Comparison of ENCODE assay signal across 8 cellular contexts in genomic region chr16:89815639-89816348, GRCh38. TPM values are rescaled to one million over a fixed set of nuclear protein-coding genes. Genes with fewer than 3 reads are reported as not detected.
DNase-seq lines count a peak whose midpoint lies in the region; ATAC-seq and TF ChIP-seq lines count a peak whose summit lies in the region.

No MANE protein-coding gene starts in this region.

- peaks cover 28% of the 10 kb centered on the region for H3K36me3 Mint-ChIP-seq in activated T-helper 17 cell treated with anti-CD3 and anti-CD28 coated beads, Interleukin-2, amount 50 U/mL, for 72 hours (ENCODE audit: low read depth)
- no peaks in the 10 kb centered on the region for H3K36me3 Mint-ChIP-seq in immature natural killer cell

- H3K36me3 ChIP-seq in HUES48 (ENCODE audit: control insufficient read depth, insufficient read depth, low read length) (peaks cover 24% of the 10 kb centered on the region), tibial nerve (no peaks in the 10 kb centered on the region), adrenal gland (replicated peaks in 1 of 2) (no peaks in the 10 kb centered on the region)

- H3K4me3 ChIP-seq in HUES48 (ENCODE audit: low read depth, low read length): peak overlapping the region; percentile 92
- peak overlapping the region; percentile 28 to 90 (median 54) for H3K4me3 ChIP-seq in tibial nerve
- H3K4me3 ChIP-seq in adrenal gland: peak overlapping the region in 2 of 4 donors; percentile 75

- no peak for TF ChIP-seq EP300 in tibial nerve (IDR thresholded peaks at IDR 0.05)

- H3K4me3 Mint-ChIP-seq in activated T-helper 17 cell treated with anti-CD3 and anti-CD28 coated beads, Interleukin-2, amount 50 U/mL, for 72 hours: peak overlapping the region; percentile 66
- peak overlapping the region; percentile 74 to 83 (median 78) for H3K4me3 Mint-ChIP-seq in immature natural killer cell

- intact Hi-C loops in adrenal gland (cut with DNase I): no loop called here

- DNase-seq in EL (peak; percentile 20), immature natural killer cell (no peak), tibial nerve (ENCODE audit: low spot score in 2 of 2) (no peak), NCI-H187 (lab: John Stamatoyannopoulos, UW) (no peak), adrenal gland (no peak)

- no peak overlapping the region for H3K27ac Mint-ChIP-seq in activated T-helper 17 cell treated with anti-CD3 and anti-CD28 coated beads, Interleukin-2, amount 50 U/mL, for 72 hours
- peak overlapping the region in 1 of 6 donors; percentile 20 for H3K27ac Mint-ChIP-seq in immature natural killer cell

- H3K4me1 Mint-ChIP-seq in activated T-helper 17 cell treated with anti-CD3 and anti-CD28 coated beads, Interleukin-2, amount 50 U/mL, for 72 hours: peaks cover 23% of the 10 kb centered on the region
- peaks cover 25 to 29% of the 10 kb centered on the region in 2 donors for H3K4me1 Mint-ChIP-seq in immature natural killer cell

- ATAC-seq in GM21367 (IDR thresholded peaks at IDR 0.05; ENCODE audit: unreplicated experiment): peak; percentile 12
- ATAC-seq in activated T-helper 17 cell treated with anti-CD3 and anti-CD28 coated beads, Interleukin-2, amount 50 U/mL, for 72 hours (replicated peaks): peak; percentile 25

- H3K27me3 ChIP-seq in HUES48 (ENCODE audit: control insufficient read depth, insufficient read depth, low read length): no peaks in the 10 kb centered on the region
- H3K27me3 ChIP-seq in tibial nerve: no peaks in the 10 kb centered on the region
- no peaks in the 10 kb centered on the region for H3K27me3 ChIP-seq in adrenal gland

- no peaks in the 10 kb centered on the region for H3K9me3 ChIP-seq in HUES48 (ENCODE audit: control insufficient read depth, insufficient read depth, low read length)
- no peaks in the 10 kb centered on the region for H3K9me3 ChIP-seq in tibial nerve
- H3K9me3 ChIP-seq in adrenal gland (replicated peaks in 1 of 3): no peaks in the 10 kb centered on the region

- 8 to 15% methylated on average over 35 to 43 of the region's 65 CpGs for WGBS in tibial nerve, 2 donors
- WGBS in adrenal gland, 4 donors: 9 to 21% (median 12%) methylated on average over 29 to 65 of the region's 65 CpGs

- no peaks in the 10 kb centered on the region for H3K4me1 ChIP-seq in HUES48 (ENCODE audit: control insufficient read depth, insufficient read depth, low read length)
- peaks cover 0 to 13% (median 6%) of the 10 kb centered on the region in 4 donors for H3K4me1 ChIP-seq in tibial nerve
- H3K4me1 ChIP-seq in adrenal gland (replicated peaks in 1 of 2): peaks cover 0 to 15% of the 10 kb centered on the region in 2 donors

- H3K27ac ChIP-seq in HUES48 (ENCODE audit: low read depth, low read length): no peak overlapping the region
- H3K27ac ChIP-seq in tibial nerve: no peak overlapping the region
- H3K27ac ChIP-seq in adrenal gland: no peak overlapping the region

- TF ChIP-seq POLR2A in tibial nerve (IDR thresholded peaks at IDR 0.05) (no peak), adrenal gland (IDR thresholded peaks at IDR 0.05) (no peak)

- H3K9ac ChIP-seq in HUES48 (ENCODE audit: low read depth, low read length): peak overlapping the region; percentile 73

- H3K27me3 Mint-ChIP-seq in activated T-helper 17 cell treated with anti-CD3 and anti-CD28 coated beads, Interleukin-2, amount 50 U/mL, for 72 hours: no peaks in the 10 kb centered on the region
- H3K27me3 Mint-ChIP-seq in immature natural killer cell (ENCODE audit: low read depth in 3 of 3): peaks cover 0 to 6% (median 2%) of the 10 kb centered on the region in 3 donors

- TF ChIP-seq CTCF in tibial nerve (IDR thresholded peaks at IDR 0.05): no peak
- TF ChIP-seq CTCF in adrenal gland (IDR thresholded peaks at IDR 0.05): no peak

- H3K9me3 Mint-ChIP-seq in activated T-helper 17 cell treated with anti-CD3 and anti-CD28 coated beads, Interleukin-2, amount 50 U/mL, for 72 hours: no peaks in the 10 kb centered on the region
- H3K9me3 Mint-ChIP-seq in immature natural killer cell: no peaks in the 10 kb centered on the region

RNA-seq across cellular contexts. Expression of gene FANCA, which starts 0.7 kb away (rescaled TPM):
- 100 to 1,000 TPM; 115 to 131 TPM for total RNA-seq in activated T-helper 17 cell treated with anti-CD3 and anti-CD28 coated beads, Interleukin-2, amount 50 U/mL, for 72 hours
- polyA plus RNA-seq in immature natural killer cell (10 to 100 TPM in 2 of 3 donors, 1 to 10 TPM in 1; 8.7 to 21.6 (median 10.9) TPM), adrenal gland (1 to 10 TPM; 2.3 to 7.8 (median 4.7) TPM)
- total RNA-seq in tibial nerve (1 to 10 TPM in 3 of 4 donors, under 1 TPM in 1; 0.98 to 7.8 (median 1.6) TPM), adrenal gland (1 to 10 TPM; 1.6 to 9.7 (median 3.1) TPM)

RNA-seq across cellular contexts. Expression of gene SPIRE2, which starts 12.5 kb away (rescaled TPM):
- total RNA-seq in activated T-helper 17 cell treated with anti-CD3 and anti-CD28 coated beads, Interleukin-2, amount 50 U/mL, for 72 hours: 1 to 10 TPM; 4.3 to 4.8 TPM
- polyA plus RNA-seq in immature natural killer cell (1 to 10 TPM; 1.0 to 1.3 (median 1.3) TPM), adrenal gland (10 to 100 TPM in 1 of 3 donors, 1 to 10 TPM in 2; 2.8 to 14.2 (median 7.8) TPM)
- total RNA-seq in tibial nerve (1 to 10 TPM in 3 of 4 donors, not detected in 1; 1.1 to 7.2 (median 3.1) TPM), adrenal gland (10 to 100 TPM in 1 of 8 donors, 1 to 10 TPM in 7; 2.8 to 14.4 (median 4.4) TPM)

RNA-seq across cellular contexts. Expression of gene TCF25, which starts 57.6 kb away (rescaled TPM):
- total RNA-seq in activated T-helper 17 cell treated with anti-CD3 and anti-CD28 coated beads, Interleukin-2, amount 50 U/mL, for 72 hours: 100 to 1,000 TPM; 181 to 195 TPM
- polyA plus RNA-seq in immature natural killer cell: 100 to 1,000 TPM in 2 of 3 donors, 10 to 100 TPM in 1; 98.1 to 249 (median 131) TPM
- total RNA-seq in tibial nerve: 100 to 1,000 TPM; 181 to 350 (median 290) TPM
- 100 to 1,000 TPM; 177 to 237 (median 207) TPM for total RNA-seq in adrenal gland
- 100 to 1,000 TPM; 215 to 438 (median 253) TPM for polyA plus RNA-seq in adrenal gland

Comparison
In these comparisons a context has a peak if more than half of its experiments do, and no peak if none do; other contexts are left out.
1. RNA of gene FANCA, which starts 0.7 kb away (total RNA-seq): 115 to 131 TPM in activated T-helper 17 cell treated with anti-CD3 and anti-CD28 coated beads, Interleukin-2, amount 50 U/mL, for 72 hours; 1.6 to 9.7 TPM in adrenal gland and 0.98 to 7.8 TPM in tibial nerve; every median in the first group is over 10 times any median in the second.